ENCODE assay signal across 14 cellular contexts in the genomic region with DNA sequence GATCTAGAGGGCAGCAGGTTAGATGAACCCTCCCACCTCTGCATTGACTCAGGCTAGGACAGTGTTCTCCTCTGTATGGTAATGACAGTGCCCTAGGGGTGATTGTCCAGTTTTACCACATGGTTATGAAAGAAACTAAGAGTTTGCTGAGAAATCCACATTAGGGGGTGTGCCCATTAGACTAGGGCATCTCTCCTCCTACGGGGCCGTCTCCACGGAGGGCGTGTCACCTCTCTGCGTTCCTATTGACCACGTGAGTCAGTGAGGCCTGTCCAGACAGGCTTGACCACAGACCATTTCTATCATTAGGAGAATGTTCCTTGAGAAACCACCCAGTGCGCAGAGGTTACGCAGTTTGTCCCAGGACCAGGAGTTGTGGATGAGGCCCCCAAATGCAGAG. TPM values are rescaled to one million over a fixed set of nuclear protein-coding genes. Genes with fewer than 3 reads are reported as not detected.
A peak's percentile ranks its signal among the peaks of the same experiment; 100 is the strongest.
DNase-seq lines count a peak whose midpoint lies in the region; ATAC-seq and TF ChIP-seq lines count a peak whose summit lies in the region.
"Had no signal": no experiment of that assay in that cellular context is flagged by ENCODE, and none has a peak within 500 bp of the region (broad histone marks: within the 10 kb centered on the region; RNA-seq: fewer than 3 reads in every experiment).

No MANE protein-coding gene starts in this region.

- POLR2A ChIA-PET in CD8-positive, alpha-beta T cell (lab: Charles Lee): no interaction called here

- no peak overlapping the region for H3K4me3 Mint-ChIP-seq in CD8-positive, alpha-beta T cell
- H3K4me3 Mint-ChIP-seq: activated T-cell treated with anti-CD3 and anti-CD28 coated beads, Interleukin-2, amount 50 U/mL, for 4 hours; CD14-positive monocyte; stimulated activated naive CD8-positive, alpha-beta T cell treated with anti-CD3 and anti-CD28 coated beads, Interleukin-15, amount 100 ng/mL, for 72 hours had no signal

- intact Hi-C loops in prostate gland (cut with DNase I): no loop called here
- intact Hi-C loops in left cardiac atrium (cut with DNase I): no loop called here
- intact Hi-C loops in CD8-positive, alpha-beta T cell (cut with DNase I, micrococcal nuclease): no loop called here

- in situ Hi-C loops in SK-MEL-5 (cut with HindIII; ENCODE audit: low pct_unique_long_range_greater_than_20kb, low sequenced_read_pairs): no loop called here

- H3K27ac Mint-ChIP-seq in CD8-positive, alpha-beta T cell: no peak overlapping the region
- H3K27ac Mint-ChIP-seq: stimulated activated naive CD8-positive, alpha-beta T cell treated with anti-CD3 and anti-CD28 coated beads, Interleukin-15, amount 100 ng/mL, for 72 hours had no signal

- no peaks in the 10 kb centered on the region for H3K9me3 Mint-ChIP-seq in CD8-positive, alpha-beta T cell
- H3K9me3 Mint-ChIP-seq: activated T-cell treated with anti-CD3 and anti-CD28 coated beads, Interleukin-2, amount 50 U/mL, for 4 hours; CD14-positive monocyte; stimulated activated naive CD8-positive, alpha-beta T cell treated with anti-CD3 and anti-CD28 coated beads, Interleukin-15, amount 100 ng/mL, for 72 hours had no signal

- peak; percentile 17 for DNase-seq in GM04504 (ENCODE audit: low read depth)
- DNase-seq in SK-MEL-5 (ENCODE audit: low read depth, low spot score): peak; percentile 33
- peak; percentile 11 for DNase-seq in fibroblast of pulmonary artery (ENCODE audit: low read depth)
- DNase-seq in prostate gland (ENCODE audit: low spot score): peak; percentile 46
- DNase-seq in left cardiac atrium: no peak
- no peak for DNase-seq in CD8-positive, alpha-beta T cell
- DNase-seq: activated CD4-positive, alpha-beta T cell treated with anti-CD3 and anti-CD28 coated beads for 4 hours; activated T-cell treated with anti-CD3 and anti-CD28 coated beads, Interleukin-2, amount 50 U/mL, for 4 hours; GDM1; stimulated activated CD4-positive, alpha-beta T cell treated with anti-CD3 and anti-CD28 coated beads, Interleukin-4, amount 100 ng/mL, for 4 hours; stimulated activated naive CD8-positive, alpha-beta T cell treated with anti-CD3 and anti-CD28 coated beads, Interleukin-15, amount 100 ng/mL, for 72 hours had no signal

- no peak for TF ChIP-seq CTCF in fibroblast of pulmonary artery (IDR thresholded peaks at IDR 0.05; ENCODE audit: low read length, missing control alignments)
- TF ChIP-seq CTCF in prostate gland (IDR thresholded peaks at IDR 0.05): no peak
- no peak for TF ChIP-seq CTCF in CD8-positive, alpha-beta T cell (IDR thresholded peaks at IDR 0.05)

- H3K27ac ChIP-seq in prostate gland: no peak overlapping the region
- H3K27ac ChIP-seq in CD8-positive, alpha-beta T cell (ENCODE audit: low read depth, low read length): no peak overlapping the region

- H3K36me3 Mint-ChIP-seq in CD8-positive, alpha-beta T cell: peaks cover 74% of the 10 kb centered on the region

- no peaks in the 10 kb centered on the region for H3K9me3 ChIP-seq in prostate gland
- H3K9me3 ChIP-seq in CD8-positive, alpha-beta T cell (ENCODE audit: low read length): no peaks in the 10 kb centered on the region

- ATAC-seq in left cardiac atrium (no peak), GM18498 (IDR thresholded peaks at IDR 0.05; ENCODE audit: unreplicated experiment) (no peak), HG03469 (IDR thresholded peaks at IDR 0.05; ENCODE audit: unreplicated experiment) (no peak)
- no peak for ATAC-seq in CD8-positive, alpha-beta T cell
- ATAC-seq: activated T-cell treated with anti-CD3 and anti-CD28 coated beads, Interleukin-2, amount 50 U/mL, for 4 hours; stimulated activated naive CD8-positive, alpha-beta T cell treated with anti-CD3 and anti-CD28 coated beads, Interleukin-15, amount 100 ng/mL, for 72 hours had no signal

- 48% methylated on average over 8 of the region's 8 CpGs for WGBS in prostate gland

- H3K4me3 ChIP-seq in fibroblast of pulmonary artery (replicated peaks; ENCODE audit: low read depth, low read length) (no peak overlapping the region), prostate gland (no peak overlapping the region)
- H3K4me3 ChIP-seq in CD8-positive, alpha-beta T cell (ENCODE audit: low read depth, low read length): no peak overlapping the region

- no peaks in the 10 kb centered on the region for H3K27me3 ChIP-seq in prostate gland (replicated peaks; ENCODE audit: insufficient read depth)
- H3K27me3 ChIP-seq in CD8-positive, alpha-beta T cell (ENCODE audit: insufficient read depth, low read length): no peaks in the 10 kb centered on the region

- H3K4me1 Mint-ChIP-seq in CD8-positive, alpha-beta T cell (ENCODE audit: low read depth): peaks cover 2% of the 10 kb centered on the region
- H3K4me1 Mint-ChIP-seq: CD14-positive monocyte; stimulated activated naive CD8-positive, alpha-beta T cell treated with anti-CD3 and anti-CD28 coated beads, Interleukin-15, amount 100 ng/mL, for 72 hours had no signal

- no peak for TF ChIP-seq POLR2A in prostate gland (IDR thresholded peaks at IDR 0.05)

- CTCF ChIA-PET in CD8-positive, alpha-beta T cell (lab: Charles Lee): no interaction called here

- H3K27me3 Mint-ChIP-seq in CD8-positive, alpha-beta T cell (ENCODE audit: low read depth): no peaks in the 10 kb centered on the region
- H3K27me3 Mint-ChIP-seq: stimulated activated naive CD8-positive, alpha-beta T cell treated with anti-CD3 and anti-CD28 coated beads, Interleukin-15, amount 100 ng/mL, for 72 hours had no signal

- peaks cover 0 to 3% of the 10 kb centered on the region in 2 donors for H3K36me3 ChIP-seq in prostate gland
- peaks cover 32% of the 10 kb centered on the region for H3K36me3 ChIP-seq in CD8-positive, alpha-beta T cell (ENCODE audit: insufficient read depth, low read length)

- no peaks in the 10 kb centered on the region for H3K4me1 ChIP-seq in prostate gland (replicated peaks)
- no peaks in the 10 kb centered on the region for H3K4me1 ChIP-seq in CD8-positive, alpha-beta T cell (ENCODE audit: insufficient read depth, low read length)

RNA-seq across cellular contexts. Expression of a gene that starts 8.3 kb away (rescaled TPM):
- total RNA-seq in SK-MEL-5 (2014; rRNA removed; shearing (Covaris generic)): 22.9 and 27.2 TPM in 2 replicates
- polyA plus RNA-seq in SK-MEL-5 (2015; cell fraction: cytosol; rRNA removed): 28.1 TPM in 2 replicates
- polyA plus RNA-seq in SK-MEL-5 (2015; cell fraction: nucleus; rRNA removed): 19.5 and 38.6 TPM in 2 replicates
- total RNA-seq in prostate gland: 10 to 100 TPM; 13.4 to 54.1 TPM
- 10 to 100 TPM; 11.2 to 12.6 TPM for total RNA-seq in left cardiac atrium
- 10 to 100 TPM; 11.5 to 13.9 TPM for total RNA-seq in CD8-positive, alpha-beta T cell

RNA-seq across cellular contexts. Expression of a gene that starts 8.6 kb away (rescaled TPM):
- total RNA-seq in SK-MEL-5 (2014; rRNA removed; shearing (Covaris generic)): 62.2 and 74.3 TPM in 2 replicates
- polyA plus RNA-seq in SK-MEL-5 (2015; cell fraction: cytosol; rRNA removed): 37.1 and 44.2 TPM in 2 replicates
- 19.4 and 34.3 TPM in 2 replicates for polyA plus RNA-seq in SK-MEL-5 (2015; cell fraction: nucleus; rRNA removed)
- 10 to 100 TPM; 23.1 to 79.2 TPM for total RNA-seq in prostate gland
- total RNA-seq in left cardiac atrium: 10 to 100 TPM; 47.0 to 53.4 TPM
- total RNA-seq in CD8-positive, alpha-beta T cell: 10 to 100 TPM; 10.2 to 11.7 TPM

Comparison
In these comparisons a context has a peak if more than half of its experiments do, and no peak if none do; other contexts are left out.
1. DNase-seq: peak in GM04504 (single experiment), SK-MEL-5 (single experiment), fibroblast of pulmonary artery (single experiment) and prostate gland (single experiment); none in left cardiac atrium (single experiment) and CD8-positive, alpha-beta T cell (0 of 7).